11 cellular contexts compared by ENCODE assay signal in genomic region chr16:19698480-19699465, GRCh38. TPM values are rescaled to one million over a fixed set of nuclear protein-coding genes. Genes with fewer than 3 reads are reported as not detected.
DNase-seq lines count a peak whose midpoint lies in the region; ATAC-seq, FAIRE-seq and TF ChIP-seq lines count a peak whose summit lies in the region.
"Had no signal": no experiment of that assay in that cellular context is flagged by ENCODE, and none has a peak within 500 bp of the region (broad histone marks: within the 10 kb centered on the region; RNA-seq: fewer than 3 reads in every experiment).

No MANE protein-coding gene starts in this region.

- H3K4me1 ChIP-seq in psoas muscle = peaks cover 43% of the 10 kb centered on the region

- no peak for DNase-seq in CD4-positive, alpha-beta T cell
- DNase-seq in NCI-H226 = peak; percentile 63
- DNase-seq in psoas muscle = peak in 1 of 2 donors; percentile 8
- no peak for DNase-seq in urothelium cell line (ENCODE audit: low spot score)
- DNase-seq in H7 = no peak
- DNase-seq: brain microvascular endothelial cell, NCI-H2029 treated with DMSO at 0.1 percent for 48 hours had no signal

- no peaks in the 10 kb centered on the region for H3K27me3 Mint-ChIP-seq in CD4-positive, alpha-beta T cell

- H3K4me3 ChIP-seq in psoas muscle = no peak overlapping the region
- no peak overlapping the region for H3K4me3 ChIP-seq in H7 (ENCODE audit: insufficient read depth, low read depth, low read length)
- H3K4me3 ChIP-seq: thoracic aorta had no signal

- H3K9me3 Mint-ChIP-seq in CD4-positive, alpha-beta T cell = no peaks in the 10 kb centered on the region

- CTCF ChIA-PET in CD4-positive, alpha-beta T cell (lab: Charles Lee) = no interaction called here

- ATAC-seq in CD4-positive, alpha-beta T cell (ENCODE audit: poor library complexity) = no peak
- peak; percentile 38 for ATAC-seq in esophagus mucosa
- ATAC-seq in psoas muscle = peak; percentile 47 to 77 (median 58)
- no peak for ATAC-seq in HG03565 (IDR thresholded peaks at IDR 0.05; ENCODE audit: unreplicated experiment)
- no peak for ATAC-seq in HG03159 (IDR thresholded peaks at IDR 0.05; ENCODE audit: unreplicated experiment)

- H3K36me3 Mint-ChIP-seq in CD4-positive, alpha-beta T cell (ENCODE audit: low read depth) = peaks cover 59% of the 10 kb centered on the region

- WGBS in psoas muscle, 3 donors = 66 to 84% (median 71%) methylated on average over 19 of the region's 19 CpGs

- intact Hi-C loops in CD4-positive, alpha-beta T cell (cut with DNase I, micrococcal nuclease) = no loop called here
- intact Hi-C loops in psoas muscle (cut with DNase I) = no loop called here

- H3K27me3 ChIP-seq in CD4-positive, alpha-beta T cell (ENCODE audit: control insufficient read depth, insufficient read depth, low read length) = no peaks in the 10 kb centered on the region
- H3K27me3 ChIP-seq in psoas muscle (ENCODE audit: insufficient read depth in 3 of 3, low read length in 2 of 3) (no peaks in the 10 kb centered on the region), H7 (ENCODE audit: control insufficient read depth, insufficient read depth, low read length) (no peaks in the 10 kb centered on the region)
- H3K27me3 ChIP-seq: brain microvascular endothelial cell had no signal

- POLR2A ChIA-PET in CD4-positive, alpha-beta T cell (lab: Charles Lee) = interaction anchor here (1.1 to 2.1 kb wide), 4 partner anchors 12 to 143 kb away, joined by 3 to 7 read pairs (median 3); partner anchors contain the start of genes IQCK, KNOP1 and VPS35L

- peak overlapping the region; percentile 7 for H3K27ac ChIP-seq in CD4-positive, alpha-beta T cell (ENCODE audit: low read depth, low read length)
- peak overlapping the region; percentile 47 for H3K27ac ChIP-seq in psoas muscle
- H3K27ac ChIP-seq: brain microvascular endothelial cell, thoracic aorta had no signal

- peak overlapping the region; percentile 63 for H3K4me3 Mint-ChIP-seq in CD4-positive, alpha-beta T cell

- H3K27ac Mint-ChIP-seq in CD4-positive, alpha-beta T cell = peak overlapping the region; percentile 94

- peaks cover 60% of the 10 kb centered on the region for H3K4me1 Mint-ChIP-seq in CD4-positive, alpha-beta T cell (ENCODE audit: low read depth)

- peaks cover 0 to 48% of the 10 kb centered on the region in 2 donors for H3K36me3 ChIP-seq in psoas muscle (ENCODE audit: insufficient read depth in 1 of 2, low read depth in 1 of 2)
- peaks cover 30% of the 10 kb centered on the region for H3K36me3 ChIP-seq in H7 (replicated peaks; ENCODE audit: control insufficient read depth, insufficient read depth, low read length)

- FAIRE-seq in urothelium cell line (lab: Jason Lieb, UNC) = no peak

- no peaks in the 10 kb centered on the region for H3K9me3 ChIP-seq in CD4-positive, alpha-beta T cell (ENCODE audit: control insufficient read depth, low read length)
- H3K9me3 ChIP-seq in psoas muscle = no peaks in the 10 kb centered on the region
- H3K9me3 ChIP-seq: thoracic aorta had no signal

- TF ChIP-seq CTCF in CD4-positive, alpha-beta T cell (IDR thresholded peaks at IDR 0.05) = no peak
- TF ChIP-seq CTCF in psoas muscle (IDR thresholded peaks at IDR 0.05) = no peak

RNA-seq across cellular contexts. Expression of gene KNOP1, which starts 19.3 kb away (rescaled TPM):
- 1 to 10 TPM; 3.5 to 4.1 TPM for total RNA-seq in CD4-positive, alpha-beta T cell
- total RNA-seq in esophagus mucosa (15.5 TPM), psoas muscle (1 to 10 TPM; 5.9 to 9.7 (median 8.4) TPM)
- 10 to 100 TPM in 2 of 3 donors, 1 to 10 TPM in 1; 9.5 to 14.7 (median 11.6) TPM for polyA plus RNA-seq in psoas muscle
- 35.5 and 50.6 TPM in 2 replicates for total RNA-seq in H7 (2014; rRNA removed; shearing (Covaris generic))

RNA-seq across cellular contexts. Expression of gene IQCK, which starts 19.3 kb away (rescaled TPM):
- total RNA-seq in CD4-positive, alpha-beta T cell = 1 to 10 TPM; 1.6 to 1.7 TPM
- total RNA-seq in esophagus mucosa (4.7 TPM), psoas muscle (1 to 10 TPM; 4.3 to 9.9 (median 7.3) TPM)
- 1 to 10 TPM; 4.9 to 8.8 (median 6.3) TPM for polyA plus RNA-seq in psoas muscle
- 4.4 and 6.4 TPM in 2 replicates for total RNA-seq in H7 (2014; rRNA removed; shearing (Covaris generic))

Comparison
In these comparisons a context has a peak if more than half of its experiments do, and no peak if none do; other contexts are left out.
1. ATAC-seq: peak in esophagus mucosa (single experiment) and psoas muscle (4 of 4); none in CD4-positive, alpha-beta T cell (single experiment), HG03565 (single experiment) and HG03159 (single experiment).